In the genomic region with DNA sequence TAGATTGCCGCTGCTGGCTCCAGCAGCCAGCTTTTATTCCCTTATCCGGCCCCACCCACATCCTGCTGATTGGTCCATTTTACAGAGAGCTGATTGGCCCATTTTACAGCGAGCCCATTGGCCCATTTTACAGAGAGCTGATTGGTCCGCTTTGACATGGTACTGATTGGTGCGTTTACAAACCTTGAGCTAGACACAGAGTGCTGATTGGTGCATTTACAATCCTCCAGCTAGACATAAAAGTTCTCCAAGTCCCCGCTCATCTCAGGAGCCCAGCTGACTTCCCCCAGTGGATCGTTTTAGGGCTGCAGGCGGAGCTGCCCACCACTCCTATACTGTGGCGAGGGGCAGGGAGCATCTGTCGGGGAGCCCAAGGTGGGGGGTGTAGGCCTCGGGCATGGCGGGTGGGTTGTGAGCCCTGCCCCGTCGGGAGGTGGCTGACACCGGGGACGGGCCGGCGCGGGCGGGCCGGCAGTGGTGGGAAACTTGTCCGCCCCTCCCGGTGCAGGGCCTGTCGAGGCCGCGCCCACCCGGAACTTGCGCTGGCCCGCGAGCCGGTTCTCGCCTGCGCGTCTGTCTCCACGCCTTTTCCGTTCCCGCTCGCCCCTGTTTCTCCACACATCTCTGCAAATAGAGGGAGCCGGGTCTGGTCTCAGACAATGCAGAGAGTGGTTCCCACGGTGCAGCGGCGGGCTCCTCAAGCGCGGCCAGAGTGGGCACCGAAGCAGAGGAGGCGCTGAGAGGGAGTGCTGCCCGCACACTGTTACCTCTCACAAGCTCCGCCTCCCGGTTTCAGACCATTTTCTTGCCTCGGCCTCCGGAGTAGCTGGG, we compare ENCODE assay signal across 9 cellular contexts.
DNase-seq lines count a peak whose midpoint lies in the region; ATAC-seq and TF ChIP-seq lines count a peak whose summit lies in the region.
"Had no signal": no experiment of that assay in that cellular context is flagged by ENCODE, and none has a peak within 500 bp of the region (broad histone marks: within the 10 kb centered on the region; RNA-seq: fewer than 3 reads in every experiment).

No MANE protein-coding gene starts in this region.

- H3K79me2 ChIP-seq in OCI-LY7 (ENCODE audit: insufficient read depth, low read depth, low read length) = no peaks in the 10 kb centered on the region

- no peaks in the 10 kb centered on the region for H4K20me1 ChIP-seq in OCI-LY7 (ENCODE audit: insufficient read depth, low read length)

- DNase-seq in HL-60 (ENCODE audit: low read depth in 1 of 2, low spot score in 1 of 2) (peak in 1 of 2 experiments; percentile 5), iris pigment epithelial cell (ENCODE audit: low read depth) (peak; percentile 24), OCI-LY7 (ENCODE audit: low spot score) (no peak), NCI-H2171 (lab: John Stamatoyannopoulos, UW) (no peak), substantia nigra (lab: John Stamatoyannopoulos, UW) (no peak)
- DNase-seq in stimulated activated CD8-positive, alpha-beta memory T cell treated with anti-CD3 and anti-CD28 coated beads, Interleukin-12 subunit alpha, Interleukin-12 subunit beta, amount 100 ng/mL, for 4 hours (ENCODE audit: low read depth) = peak; percentile 27

- H3K36me3 Mint-ChIP-seq in activated naive CD4-positive, alpha-beta T cell treated with anti-CD3 and anti-CD28 coated beads, Interleukin-2, amount 50 U/mL, for 24 hours = peaks cover 1% of the 10 kb centered on the region

- intact Hi-C loops in OCI-LY7 (cut with micrococcal nuclease; ENCODE audit: unreplicated experiment) = no loop called here

- H3K4me3 ChIP-seq in HL-60 (replicated peaks; ENCODE audit: insufficient read depth, low read length) = peak overlapping the region; percentile 20
- H3K4me3 ChIP-seq in OCI-LY7 (ENCODE audit: low read depth, low read length, poor library complexity, severe bottlenecking) = no peak overlapping the region
- H3K4me3 ChIP-seq: cardiac muscle cell had no signal

- H3K4me1 ChIP-seq in OCI-LY7 (ENCODE audit: insufficient read depth, low read length, poor library complexity, severe bottlenecking) = no peaks in the 10 kb centered on the region

- BruUV-seq in OCI-LY7 (replicated peaks; lab: Mats Ljungman, UMichigan) = no TSS peak

- CTCF ChIA-PET in OCI-LY7 (lab: Charles Lee; ENCODE audit: unreplicated experiment) = no interaction called here

- POLR2A ChIA-PET in OCI-LY7 (lab: Charles Lee) = no interaction called here

- H3K9me2 ChIP-seq in OCI-LY7 (ENCODE audit: insufficient read depth, low read length) = no peaks in the 10 kb centered on the region

- no peaks in the 10 kb centered on the region for H3K27me3 ChIP-seq in HL-60 (ENCODE audit: insufficient read depth, poor library complexity, severe bottlenecking)
- H3K27me3 ChIP-seq: cardiac muscle cell had no signal

- H2AFZ ChIP-seq in OCI-LY7 (ENCODE audit: low read length) = no peak overlapping the region

- peak overlapping the region; percentile 48 for H3K27ac Mint-ChIP-seq in activated naive CD4-positive, alpha-beta T cell treated with anti-CD3 and anti-CD28 coated beads, Interleukin-2, amount 50 U/mL, for 24 hours

- H3K4me3 Mint-ChIP-seq in activated naive CD4-positive, alpha-beta T cell treated with anti-CD3 and anti-CD28 coated beads, Interleukin-2, amount 50 U/mL, for 24 hours = peak overlapping the region; percentile 79

- peaks cover 4% of the 10 kb centered on the region for H3K9me3 Mint-ChIP-seq in activated naive CD4-positive, alpha-beta T cell treated with anti-CD3 and anti-CD28 coated beads, Interleukin-2, amount 50 U/mL, for 24 hours

- no peaks in the 10 kb centered on the region for H3K9me3 ChIP-seq in OCI-LY7 (ENCODE audit: low read length)

- peaks cover 16% of the 10 kb centered on the region for H3K4me1 Mint-ChIP-seq in activated naive CD4-positive, alpha-beta T cell treated with anti-CD3 and anti-CD28 coated beads, Interleukin-2, amount 50 U/mL, for 24 hours

- no peaks in the 10 kb centered on the region for H3K36me3 ChIP-seq in OCI-LY7 (ENCODE audit: insufficient read depth, low read length)
- H3K36me3 ChIP-seq: cardiac muscle cell had no signal

- H3K27ac ChIP-seq in HL-60 (replicated peaks) (no peak overlapping the region), OCI-LY7 (ENCODE audit: low read depth, low read length, poor library complexity, severe bottlenecking) (no peak overlapping the region), substantia nigra (ENCODE audit: low read depth, low read length, poor library complexity, severe bottlenecking) (no peak overlapping the region)
- H3K27ac ChIP-seq: cardiac muscle cell had no signal

- TF ChIP-seq CTCF in HL-60 (IDR thresholded peaks at IDR 0.05; ENCODE audit: insufficient read depth, low read length) (no peak), OCI-LY7 (conservative IDR thresholded peaks at IDR 0.05; ENCODE audit: low read length) (no peak)

- no peak overlapping the region for H3K4me2 ChIP-seq in OCI-LY7 (ENCODE audit: low read length)

- no peak for ATAC-seq in GM19324 (IDR thresholded peaks at IDR 0.05; ENCODE audit: low FRiP score, unreplicated experiment)

- peaks cover 9% of the 10 kb centered on the region for H3K27me3 Mint-ChIP-seq in activated naive CD4-positive, alpha-beta T cell treated with anti-CD3 and anti-CD28 coated beads, Interleukin-2, amount 50 U/mL, for 24 hours

Comparison
In these comparisons a context has a peak if more than half of its experiments do, and no peak if none do; other contexts are left out.
1. DNase-seq: peak in iris pigment epithelial cell (single experiment) and stimulated activated CD8-positive, alpha-beta memory T cell treated with anti-CD3 and anti-CD28 coated beads, Interleukin-12 subunit alpha, Interleukin-12 subunit beta, amount 100 ng/mL, for 4 hours (single experiment); none in OCI-LY7 (single experiment), NCI-H2171 (single experiment) and substantia nigra (0 of 49).